ENCODE assay signal across 22 cellular contexts in genomic region chr3:110564674-110565073, GRCh38.
"Had no signal": no experiment of that assay in that cellular context is flagged by ENCODE, and none has a peak within 500 bp of the region (broad histone marks: within the 10 kb centered on the region; RNA-seq: fewer than 3 reads in every experiment).

No MANE protein-coding gene starts in this region.

- ATAC-seq: esophagus mucosa; left ventricle myocardium superior; lower lobe of right lung; naive thymus-derived CD8-positive, alpha-beta T cell; psoas muscle; right cardiac atrium; stimulated activated naive B cell treated with anti-CD40 and anti-IgM and Interleukin-4, amounts not matched to agents 10 μg/mL and 1 μg/mL and 100 μg/mL, for 72 hours had no signal

- H3K9me3 ChIP-seq: lower lobe of right lung, ovary, psoas muscle, upper lobe of left lung had no signal

- DNase-seq: dorsolateral prefrontal cortex; effector CD4-positive, alpha-beta T cell; foreskin melanocyte; left ventricle myocardium superior; lower lobe of right lung; naive thymus-derived CD8-positive, alpha-beta T cell; nephron progenitor cell; nucleus accumbens; ovary; posterior cingulate gyrus; psoas muscle; right cardiac atrium; spleen; stimulated activated naive B cell treated with anti-CD40 and anti-IgM and Interleukin-4, amounts not matched to agents 10 μg/mL and 1 μg/mL and 100 μg/mL, for 72 hours; upper lobe of left lung had no signal

- H3K36me3 ChIP-seq: lower lobe of right lung, ovary, spleen, thoracic aorta, tibial nerve, upper lobe of left lung had no signal

- H3K4me3 ChIP-seq: dorsolateral prefrontal cortex, lower lobe of right lung, ovary, psoas muscle, skin epidermis, spleen, thoracic aorta, tibial nerve, upper lobe of left lung had no signal

- H3K4me1 ChIP-seq: lower lobe of right lung, psoas muscle, spleen, tibial nerve, upper lobe of left lung had no signal

- FAIRE-seq: keratinocyte, urothelium cell line had no signal

- H3K27me3 ChIP-seq: dorsolateral prefrontal cortex, ovary, spleen, tibial nerve, upper lobe of left lung had no signal

- H3K27ac ChIP-seq: dorsolateral prefrontal cortex, epithelial cell of prostate, lower lobe of right lung, ovary, psoas muscle, skin epidermis, spleen, thoracic aorta, tibial nerve, upper lobe of left lung had no signal
